1 cellular context compared by ENCODE assay signal in the genomic region with DNA sequence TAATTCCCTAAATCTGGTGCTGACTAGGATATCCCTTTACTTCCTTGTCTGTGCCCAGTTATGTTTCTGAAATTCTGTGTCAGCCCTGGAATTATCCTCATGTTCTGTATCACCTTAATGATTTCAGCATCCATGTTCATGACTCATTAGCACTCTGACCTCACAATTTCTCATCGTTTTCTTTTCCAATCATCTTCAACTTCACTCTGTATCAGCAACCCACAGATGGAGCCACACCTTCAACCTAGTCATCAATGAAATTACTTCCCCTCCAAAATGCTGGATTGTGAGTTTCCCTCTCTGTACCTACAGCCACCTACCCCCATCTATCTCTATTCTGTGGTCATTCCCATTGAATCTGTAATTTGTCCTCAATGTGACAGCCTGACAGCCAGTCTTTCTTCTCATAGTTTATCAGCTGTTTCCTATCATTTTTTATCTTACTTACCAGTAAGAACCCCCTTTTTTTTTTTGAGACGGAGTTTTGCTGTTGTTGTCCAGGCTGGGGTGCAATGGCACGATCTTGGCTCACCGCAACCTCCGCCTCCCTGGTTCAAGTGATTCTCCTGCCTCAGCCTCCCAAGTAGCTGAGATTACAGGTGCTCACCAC.
TF ChIP-seq lines count a peak whose summit lies in the region.

No MANE protein-coding gene starts in this region.

TF ChIP-seq in K562, 482 proteins besides CTCF, POLR2A, EP300 and RAD21 (continued from another document and continues in another):
- TF ChIP-seq ATF1 (CRISPR knock-in tag; IDR thresholded peaks at IDR 0.05) (no peak), ATF1 (tag; IDR thresholded peaks at IDR 0.05) (peak; percentile 25; the same call in 1 of the 2 replicates), ZEB2 (IDR thresholded peaks at IDR 0.05) (peak; percentile 55; the same call in 1 of the 2 replicates), TCF15 (CRISPR knock-in tag; IDR thresholded peaks at IDR 0.05) (no peak), ZNF347 (CRISPR knock-in tag; IDR thresholded peaks at IDR 0.05; ENCODE audit: low read depth) (no peak), DLX4 (CRISPR knock-in tag; IDR thresholded peaks at IDR 0.05) (no peak), FOXA3 (CRISPR knock-in tag; conservative IDR thresholded peaks at IDR 0.05 in 1 of 2, IDR thresholded peaks at IDR 0.05 in 1 of 2) (no peak), CREM (IDR thresholded peaks at IDR 0.05; ENCODE audit: low read depth) (peak; percentile 72), TCF3 (CRISPR knock-in tag; IDR thresholded peaks at IDR 0.05) (peak; percentile 79), BHLHE40 (IDR thresholded peaks at IDR 0.05; ENCODE audit: low read length) (no peak), SIX5 (IDR thresholded peaks at IDR 0.05; ENCODE audit: borderline replicate concordance in 1 of 2, insufficient read depth in 1 of 2, low read depth in 1 of 2, low read length in 2 of 2) (no peak), NCOA1 (IDR thresholded peaks at IDR 0.05; ENCODE audit: low read depth) (peak; percentile 40; the same call in 1 of the 2 replicates), NFIC (IDR thresholded peaks at IDR 0.05) (peak; percentile 13; the same call in 1 of the 2 replicates), GATA2 (CRISPR knock-in tag; IDR thresholded peaks at IDR 0.05) (0 out of 2 replicates have a peak, but pooled peaks have one; percentile 27), NR2C1 (IDR thresholded peaks at IDR 0.05) (no peak), NR2C1 (tag; IDR thresholded peaks at IDR 0.05) (peak; percentile 61), NR2C2 (CRISPR knock-in tag; IDR thresholded peaks at IDR 0.05) (no peak), NR2C2 (tag; IDR thresholded peaks at IDR 0.05) (0 out of 2 replicates have a peak, but pooled peaks have one; percentile 16), OTX1 (CRISPR knock-in tag; IDR thresholded peaks at IDR 0.05) (no peak), SMARCE1 (IDR thresholded peaks at IDR 0.05) (peak; percentile 78; the same call in 1 of the 2 replicates), ZKSCAN3 (CRISPR knock-in tag; IDR thresholded peaks at IDR 0.05) (no peak), TEAD4 (IDR thresholded peaks at IDR 0.05; ENCODE audit: low read length) (peak; percentile 54), TEAD4 (CRISPR knock-in tag; IDR thresholded peaks at IDR 0.05; ENCODE audit: borderline replicate concordance) (no peak), GABPB1 (CRISPR knock-in tag; IDR thresholded peaks at IDR 0.05) (no peak), ZNF23 (CRISPR knock-in tag; IDR thresholded peaks at IDR 0.05) (no peak), NONO (IDR thresholded peaks at IDR 0.05; ENCODE audit: low read depth in 2 of 2, low read length in 1 of 2) (no peak), TAL1 (IDR thresholded peaks at IDR 0.05) (peak; percentile 41; the same call in 1 of the 2 replicates), JUND (IDR thresholded peaks at IDR 0.05; ENCODE audit: borderline replicate concordance, low read depth, low read length) (peak; percentile 86), JUND (tag; IDR thresholded peaks at IDR 0.05; ENCODE audit: borderline replicate concordance, low read depth, low read length) (peak; percentile 76), TRIM28 (IDR thresholded peaks at IDR 0.05) (0 out of 2 replicates have a peak, but pooled peaks have one; percentile 42), SFPQ (IDR thresholded peaks at IDR 0.05; ENCODE audit: low read depth, low read length) (no peak), MEIS2 (IDR thresholded peaks at IDR 0.05; ENCODE audit: partially characterized antibody) (peak; percentile 75), DPF2 (IDR thresholded peaks at IDR 0.05) (peak; percentile 76), THRAP3 (IDR thresholded peaks at IDR 0.05; ENCODE audit: borderline replicate concordance) (no peak), SNRNP70 (optimal IDR thresholded peaks at IDR 0.05; ENCODE audit: low read depth, low read length) (no peak), CBX1 (IDR thresholded peaks at IDR 0.05; ENCODE audit: low read depth) (no peak), MECOM (CRISPR knock-in tag; IDR thresholded peaks at IDR 0.05) (no peak), ARID1B (IDR thresholded peaks at IDR 0.05) (peak; percentile 86), CREBBP (IDR thresholded peaks at IDR 0.05; ENCODE audit: low read depth, low read length) (no peak), KDM2B (CRISPR knock-in tag; IDR thresholded peaks at IDR 0.05) (no peak), TGIF2 (CRISPR knock-in tag; IDR thresholded peaks at IDR 0.05) (0 out of 2 replicates have a peak, but pooled peaks have one; percentile 29), FOXK2 (conservative IDR thresholded peaks at IDR 0.05 in 1 of 2, IDR thresholded peaks at IDR 0.05 in 1 of 2; ENCODE audit: low read depth in 2 of 2) (no peak), IRF2 (CRISPR knock-in tag; IDR thresholded peaks at IDR 0.05) (no peak), SMARCA4 (IDR thresholded peaks at IDR 0.05) (peak; percentile 80), ARNT (IDR thresholded peaks at IDR 0.05) (no peak), ZNF707 (CRISPR knock-in tag; conservative IDR thresholded peaks at IDR 0.05) (no peak), ESRRA (IDR thresholded peaks at IDR 0.05; ENCODE audit: borderline replicate concordance, low read depth) (no peak), ZFP30 (CRISPR knock-in tag; IDR thresholded peaks at IDR 0.05; ENCODE audit: borderline replicate concordance) (no peak), JUN (IDR thresholded peaks at IDR 0.05; ENCODE audit: borderline replicate concordance, low read depth, low read length) (peak; percentile 65; the same call in 1 of the 2 replicates), JUN (CRISPR knock-in tag; IDR thresholded peaks at IDR 0.05; ENCODE audit: borderline replicate concordance) (no peak), HDAC6 (IDR thresholded peaks at IDR 0.05; ENCODE audit: low read depth, low read length) (no peak), ETS1 (conservative IDR thresholded peaks at IDR 0.05; ENCODE audit: control insufficient read depth, low read depth, low read length) (no peak), NFE2L1 (tag; IDR thresholded peaks at IDR 0.05; ENCODE audit: borderline replicate concordance, low read depth) (no peak)
- TF ChIP-seq, protein P1, sequence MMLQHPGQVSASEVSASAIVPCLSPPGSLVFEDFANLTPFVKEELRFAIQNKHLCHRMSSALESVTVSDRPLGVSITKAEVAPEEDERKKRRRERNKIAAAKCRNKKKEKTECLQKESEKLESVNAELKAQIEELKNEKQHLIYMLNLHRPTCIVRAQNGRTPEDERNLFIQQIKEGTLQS (IDR thresholded peaks at IDR 0.05), result peak; percentile 94
- TF ChIP-seq, protein P1 (CRISPR knock-in tag; conservative IDR thresholded peaks at IDR 0.05), result no peak
- TF ChIP-seq, protein P2, sequence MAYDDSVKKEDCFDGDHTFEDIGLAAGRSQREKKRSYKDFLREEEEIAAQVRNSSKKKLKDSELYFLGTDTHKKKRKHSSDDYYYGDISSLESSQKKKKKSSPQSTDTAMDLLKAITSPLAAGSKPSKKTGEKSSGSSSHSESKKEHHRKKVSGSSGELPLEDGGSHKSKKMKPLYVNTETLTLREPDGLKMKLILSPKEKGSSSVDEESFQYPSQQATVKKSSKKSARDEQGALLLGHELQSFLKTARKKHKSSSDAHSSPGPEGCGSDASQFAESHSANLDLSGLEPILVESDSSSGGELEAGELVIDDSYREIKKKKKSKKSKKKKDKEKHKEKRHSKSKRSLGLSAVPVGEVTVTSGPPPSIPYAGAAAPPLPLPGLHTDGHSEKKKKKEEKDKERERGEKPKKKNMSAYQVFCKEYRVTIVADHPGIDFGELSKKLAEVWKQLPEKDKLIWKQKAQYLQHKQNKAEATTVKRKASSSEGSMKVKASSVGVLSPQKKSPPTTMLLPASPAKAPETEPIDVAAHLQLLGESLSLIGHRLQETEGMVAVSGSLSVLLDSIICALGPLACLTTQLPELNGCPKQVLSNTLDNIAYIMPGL (CRISPR knock-in tag; IDR thresholded peaks at IDR 0.05), result no peak
- TF ChIP-seq, protein P3, sequence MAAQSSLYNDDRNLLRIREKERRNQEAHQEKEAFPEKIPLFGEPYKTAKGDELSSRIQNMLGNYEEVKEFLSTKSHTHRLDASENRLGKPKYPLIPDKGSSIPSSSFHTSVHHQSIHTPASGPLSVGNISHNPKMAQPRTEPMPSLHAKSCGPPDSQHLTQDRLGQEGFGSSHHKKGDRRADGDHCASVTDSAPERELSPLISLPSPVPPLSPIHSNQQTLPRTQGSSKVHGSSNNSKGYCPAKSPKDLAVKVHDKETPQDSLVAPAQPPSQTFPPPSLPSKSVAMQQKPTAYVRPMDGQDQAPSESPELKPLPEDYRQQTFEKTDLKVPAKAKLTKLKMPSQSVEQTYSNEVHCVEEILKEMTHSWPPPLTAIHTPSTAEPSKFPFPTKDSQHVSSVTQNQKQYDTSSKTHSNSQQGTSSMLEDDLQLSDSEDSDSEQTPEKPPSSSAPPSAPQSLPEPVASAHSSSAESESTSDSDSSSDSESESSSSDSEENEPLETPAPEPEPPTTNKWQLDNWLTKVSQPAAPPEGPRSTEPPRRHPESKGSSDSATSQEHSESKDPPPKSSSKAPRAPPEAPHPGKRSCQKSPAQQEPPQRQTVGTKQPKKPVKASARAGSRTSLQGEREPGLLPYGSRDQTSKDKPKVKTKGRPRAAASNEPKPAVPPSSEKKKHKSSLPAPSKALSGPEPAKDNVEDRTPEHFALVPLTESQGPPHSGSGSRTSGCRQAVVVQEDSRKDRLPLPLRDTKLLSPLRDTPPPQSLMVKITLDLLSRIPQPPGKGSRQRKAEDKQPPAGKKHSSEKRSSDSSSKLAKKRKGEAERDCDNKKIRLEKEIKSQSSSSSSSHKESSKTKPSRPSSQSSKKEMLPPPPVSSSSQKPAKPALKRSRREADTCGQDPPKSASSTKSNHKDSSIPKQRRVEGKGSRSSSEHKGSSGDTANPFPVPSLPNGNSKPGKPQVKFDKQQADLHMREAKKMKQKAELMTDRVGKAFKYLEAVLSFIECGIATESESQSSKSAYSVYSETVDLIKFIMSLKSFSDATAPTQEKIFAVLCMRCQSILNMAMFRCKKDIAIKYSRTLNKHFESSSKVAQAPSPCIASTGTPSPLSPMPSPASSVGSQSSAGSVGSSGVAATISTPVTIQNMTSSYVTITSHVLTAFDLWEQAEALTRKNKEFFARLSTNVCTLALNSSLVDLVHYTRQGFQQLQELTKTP (IDR thresholded peaks at IDR 0.05; ENCODE audit: low read depth in 1 of 2, partially characterized antibody in 2 of 2), result no peak
- TF ChIP-seq, protein P4, sequence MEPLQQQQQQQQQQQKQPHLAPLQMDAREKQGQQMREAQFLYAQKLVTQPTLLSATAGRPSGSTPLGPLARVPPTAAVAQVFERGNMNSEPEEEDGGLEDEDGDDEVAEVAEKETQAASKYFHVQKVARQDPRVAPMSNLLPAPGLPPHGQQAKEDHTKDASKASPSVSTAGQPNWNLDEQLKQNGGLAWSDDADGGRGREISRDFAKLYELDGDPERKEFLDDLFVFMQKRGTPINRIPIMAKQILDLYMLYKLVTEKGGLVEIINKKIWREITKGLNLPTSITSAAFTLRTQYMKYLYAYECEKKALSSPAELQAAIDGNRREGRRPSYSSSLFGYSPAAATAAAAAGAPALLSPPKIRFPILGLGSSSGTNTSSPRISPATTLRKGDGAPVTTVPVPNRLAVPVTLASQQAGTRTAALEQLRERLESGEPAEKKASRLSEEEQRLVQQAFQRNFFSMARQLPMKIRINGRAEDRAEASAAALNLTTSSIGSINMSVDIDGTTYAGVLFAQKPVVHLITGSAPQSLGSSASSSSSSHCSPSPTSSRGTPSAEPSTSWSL (CRISPR knock-in tag; IDR thresholded peaks at IDR 0.05; ENCODE audit: borderline replicate concordance), result no peak
- TF ChIP-seq, protein P5, sequence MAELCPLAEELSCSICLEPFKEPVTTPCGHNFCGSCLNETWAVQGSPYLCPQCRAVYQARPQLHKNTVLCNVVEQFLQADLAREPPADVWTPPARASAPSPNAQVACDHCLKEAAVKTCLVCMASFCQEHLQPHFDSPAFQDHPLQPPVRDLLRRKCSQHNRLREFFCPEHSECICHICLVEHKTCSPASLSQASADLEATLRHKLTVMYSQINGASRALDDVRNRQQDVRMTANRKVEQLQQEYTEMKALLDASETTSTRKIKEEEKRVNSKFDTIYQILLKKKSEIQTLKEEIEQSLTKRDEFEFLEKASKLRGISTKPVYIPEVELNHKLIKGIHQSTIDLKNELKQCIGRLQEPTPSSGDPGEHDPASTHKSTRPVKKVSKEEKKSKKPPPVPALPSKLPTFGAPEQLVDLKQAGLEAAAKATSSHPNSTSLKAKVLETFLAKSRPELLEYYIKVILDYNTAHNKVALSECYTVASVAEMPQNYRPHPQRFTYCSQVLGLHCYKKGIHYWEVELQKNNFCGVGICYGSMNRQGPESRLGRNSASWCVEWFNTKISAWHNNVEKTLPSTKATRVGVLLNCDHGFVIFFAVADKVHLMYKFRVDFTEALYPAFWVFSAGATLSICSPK (IDR thresholded peaks at IDR 0.05; ENCODE audit: borderline replicate concordance), result no peak
